ENCODE assay signal across 1 cellular context in the genomic region with DNA sequence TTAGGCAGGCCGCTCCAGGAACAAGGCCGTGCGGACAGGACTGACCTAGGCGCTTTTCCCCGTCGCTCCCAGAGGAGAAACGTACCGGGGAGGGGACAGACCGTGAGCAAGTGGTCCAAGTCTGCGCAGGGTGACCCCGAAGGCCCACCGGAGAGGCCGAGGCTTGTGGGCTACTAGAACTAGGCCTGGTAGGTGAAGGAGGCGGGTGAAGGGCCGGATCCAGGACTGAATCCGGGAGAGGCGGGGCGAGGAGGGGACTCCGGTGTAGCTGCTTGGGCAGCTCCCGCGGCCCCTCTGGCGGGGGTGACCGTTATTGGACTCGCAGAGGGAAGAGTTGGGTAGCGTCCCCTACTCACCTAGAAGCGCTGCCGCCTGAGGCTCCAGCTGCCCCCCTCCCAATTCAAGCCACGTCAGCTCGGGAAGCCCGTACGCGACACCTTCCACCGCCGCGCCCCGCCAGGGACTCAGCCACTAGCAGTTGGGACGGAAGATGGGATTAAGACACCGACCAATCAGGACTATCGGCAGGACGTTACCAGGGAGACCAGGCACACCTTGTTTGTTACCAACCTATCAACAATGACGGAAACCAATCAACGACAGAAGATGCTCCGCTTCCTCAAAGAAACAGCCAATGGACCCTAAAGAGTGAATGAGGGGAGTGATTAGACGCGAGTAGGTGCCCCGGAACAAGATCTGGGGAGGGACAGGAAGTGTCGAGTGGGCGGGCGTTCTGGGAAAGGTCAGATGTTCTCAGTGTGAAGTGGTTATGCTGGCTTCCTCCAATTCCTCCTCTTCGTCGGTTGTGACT.
TF ChIP-seq lines count a peak whose summit lies in the region.

GOLGB1 (minus strand) TSS at position 466 of the 811 bp plus-strand sequence. CDS start 18,770 bp downstream, outside the sequence.

TF ChIP-seq in HepG2, 621 proteins besides CTCF, POLR2A, EP300 and RAD21 (continued from another document and continues in another):
- TF ChIP-seq, protein P1, sequence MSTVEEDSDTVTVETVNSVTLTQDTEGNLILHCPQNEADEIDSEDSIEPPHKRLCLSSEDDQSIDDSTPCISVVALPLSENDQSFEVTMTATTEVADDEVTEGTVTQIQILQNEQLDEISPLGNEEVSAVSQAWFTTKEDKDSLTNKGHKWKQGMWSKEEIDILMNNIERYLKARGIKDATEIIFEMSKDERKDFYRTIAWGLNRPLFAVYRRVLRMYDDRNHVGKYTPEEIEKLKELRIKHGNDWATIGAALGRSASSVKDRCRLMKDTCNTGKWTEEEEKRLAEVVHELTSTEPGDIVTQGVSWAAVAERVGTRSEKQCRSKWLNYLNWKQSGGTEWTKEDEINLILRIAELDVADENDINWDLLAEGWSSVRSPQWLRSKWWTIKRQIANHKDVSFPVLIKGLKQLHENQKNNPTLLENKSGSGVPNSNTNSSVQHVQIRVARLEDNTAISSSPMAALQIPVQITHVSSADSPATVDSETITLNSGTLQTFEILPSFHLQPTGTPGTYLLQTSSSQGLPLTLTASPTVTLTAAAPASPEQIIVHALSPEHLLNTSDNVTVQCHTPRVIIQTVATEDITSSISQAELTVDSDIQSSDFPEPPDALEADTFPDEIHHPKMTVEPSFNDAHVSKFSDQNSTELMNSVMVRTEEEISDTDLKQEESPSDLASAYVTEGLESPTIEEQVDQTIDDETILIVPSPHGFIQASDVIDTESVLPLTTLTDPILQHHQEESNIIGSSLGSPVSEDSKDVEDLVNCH (CRISPR knock-in tag; IDR thresholded peaks at IDR 0.05), result no peak
- TF ChIP-seq, protein P2, sequence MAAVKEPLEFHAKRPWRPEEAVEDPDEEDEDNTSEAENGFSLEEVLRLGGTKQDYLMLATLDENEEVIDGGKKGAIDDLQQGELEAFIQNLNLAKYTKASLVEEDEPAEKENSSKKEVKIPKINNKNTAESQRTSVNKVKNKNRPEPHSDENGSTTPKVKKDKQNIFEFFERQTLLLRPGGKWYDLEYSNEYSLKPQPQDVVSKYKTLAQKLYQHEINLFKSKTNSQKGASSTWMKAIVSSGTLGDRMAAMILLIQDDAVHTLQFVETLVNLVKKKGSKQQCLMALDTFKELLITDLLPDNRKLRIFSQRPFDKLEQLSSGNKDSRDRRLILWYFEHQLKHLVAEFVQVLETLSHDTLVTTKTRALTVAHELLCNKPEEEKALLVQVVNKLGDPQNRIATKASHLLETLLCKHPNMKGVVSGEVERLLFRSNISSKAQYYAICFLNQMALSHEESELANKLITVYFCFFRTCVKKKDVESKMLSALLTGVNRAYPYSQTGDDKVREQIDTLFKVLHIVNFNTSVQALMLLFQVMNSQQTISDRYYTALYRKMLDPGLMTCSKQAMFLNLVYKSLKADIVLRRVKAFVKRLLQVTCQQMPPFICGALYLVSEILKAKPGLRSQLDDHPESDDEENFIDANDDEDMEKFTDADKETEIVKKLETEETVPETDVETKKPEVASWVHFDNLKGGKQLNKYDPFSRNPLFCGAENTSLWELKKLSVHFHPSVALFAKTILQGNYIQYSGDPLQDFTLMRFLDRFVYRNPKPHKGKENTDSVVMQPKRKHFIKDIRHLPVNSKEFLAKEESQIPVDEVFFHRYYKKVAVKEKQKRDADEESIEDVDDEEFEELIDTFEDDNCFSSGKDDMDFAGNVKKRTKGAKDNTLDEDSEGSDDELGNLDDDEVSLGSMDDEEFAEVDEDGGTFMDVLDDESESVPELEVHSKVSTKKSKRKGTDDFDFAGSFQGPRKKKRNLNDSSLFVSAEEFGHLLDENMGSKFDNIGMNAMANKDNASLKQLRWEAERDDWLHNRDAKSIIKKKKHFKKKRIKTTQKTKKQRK (IDR thresholded peaks at IDR 0.05; ENCODE audit: low read length), result peak; percentile 58; the same call in 1 of the 2 replicates
- TF ChIP-seq NFYB (CRISPR knock-in tag; IDR thresholded peaks at IDR 0.05) (peak; percentile 97), THAP11 (CRISPR knock-in tag; IDR thresholded peaks at IDR 0.05) (peak; percentile 93), KMT2B (CRISPR knock-in tag; IDR thresholded peaks at IDR 0.05) (peak; percentile 87), MXD3 (CRISPR knock-in tag; IDR thresholded peaks at IDR 0.05) (no peak), ZNF629 (CRISPR knock-in tag; conservative IDR thresholded peaks at IDR 0.05) (no peak), NFE2L2 (IDR thresholded peaks at IDR 0.05; ENCODE audit: low read length) (no peak), POLR2AphosphoS2 (IDR thresholded peaks at IDR 0.05; ENCODE audit: low read depth, low read length) (peak; percentile 96; the same call in 1 of the 2 replicates), ZFP36 (IDR thresholded peaks at IDR 0.05; ENCODE audit: borderline replicate concordance, low read depth, low read length, partially characterized antibody) (no peak), PRPF4 (IDR thresholded peaks at IDR 0.05; ENCODE audit: low read depth, low read length, poor library complexity, severe bottlenecking) (no peak), HCFC1 (IDR thresholded peaks at IDR 0.05; ENCODE audit: low read depth, low read length) (peak; percentile 55), MAF1 (CRISPR knock-in tag; IDR thresholded peaks at IDR 0.05; ENCODE audit: borderline replicate concordance) (no peak), NR1H2 (CRISPR knock-in tag; IDR thresholded peaks at IDR 0.05; ENCODE audit: borderline replicate concordance, low read depth) (no peak), CHD4 (IDR thresholded peaks at IDR 0.05; ENCODE audit: borderline replicate concordance, low read length) (no peak), ZNF816 (CRISPR knock-in tag; IDR thresholded peaks at IDR 0.05; ENCODE audit: borderline replicate concordance) (no peak), ZNF329 (CRISPR knock-in tag; IDR thresholded peaks at IDR 0.05; ENCODE audit: low read depth) (no peak), MED13 (CRISPR knock-in tag; IDR thresholded peaks at IDR 0.05) (peak; percentile 65; the same call in 1 of the 2 replicates), RELA (CRISPR knock-in tag; IDR thresholded peaks at IDR 0.05) (peak; percentile 58; the same call in 1 of the 2 replicates), JUND (CRISPR knock-in tag; IDR thresholded peaks at IDR 0.05) (no peak), JUNB (CRISPR knock-in tag; IDR thresholded peaks at IDR 0.05; ENCODE audit: borderline replicate concordance) (no peak), KDM3A (CRISPR knock-in tag; IDR thresholded peaks at IDR 0.05; ENCODE audit: low read depth) (peak; percentile 10; the same call in 1 of the 2 replicates), FLYWCH1 (CRISPR knock-in tag; IDR thresholded peaks at IDR 0.05) (no peak), CERS6 (CRISPR knock-in tag; IDR thresholded peaks at IDR 0.05) (no peak), HNRNPUL1 (IDR thresholded peaks at IDR 0.05; ENCODE audit: low read depth, low read length) (no peak), SNAPC5 (CRISPR knock-in tag; IDR thresholded peaks at IDR 0.05; ENCODE audit: borderline replicate concordance) (no peak), CENPX (CRISPR knock-in tag; IDR thresholded peaks at IDR 0.05) (no peak), ZNF121 (CRISPR knock-in tag; IDR thresholded peaks at IDR 0.05) (0 out of 2 replicates have a peak, but pooled peaks have one; percentile 6), KDM6A (CRISPR knock-in tag; IDR thresholded peaks at IDR 0.05; ENCODE audit: low read depth) (0 out of 2 replicates have a peak, but pooled peaks have one; percentile 22), ZNF468 (CRISPR knock-in tag; IDR thresholded peaks at IDR 0.05) (no peak), GTF3A (CRISPR knock-in tag; conservative IDR thresholded peaks at IDR 0.05) (no peak), FOXK1 (CRISPR knock-in tag; IDR thresholded peaks at IDR 0.05; ENCODE audit: borderline replicate concordance, low read depth) (peak; percentile 95; the same call in 1 of the 2 replicates), NFE2L1 (CRISPR knock-in tag; IDR thresholded peaks at IDR 0.05; ENCODE audit: borderline replicate concordance) (no peak), ZNF225 (CRISPR knock-in tag; IDR thresholded peaks at IDR 0.05) (peak; percentile 82; the same call in 1 of the 2 replicates), ATF3 (CRISPR knock-in tag; IDR thresholded peaks at IDR 0.05) (no peak), ZNF543 (CRISPR knock-in tag; IDR thresholded peaks at IDR 0.05) (no peak), TCF12 (IDR thresholded peaks at IDR 0.05) (no peak), TCF12 (CRISPR knock-in tag; IDR thresholded peaks at IDR 0.05) (no peak)
- TF ChIP-seq, protein P3, sequence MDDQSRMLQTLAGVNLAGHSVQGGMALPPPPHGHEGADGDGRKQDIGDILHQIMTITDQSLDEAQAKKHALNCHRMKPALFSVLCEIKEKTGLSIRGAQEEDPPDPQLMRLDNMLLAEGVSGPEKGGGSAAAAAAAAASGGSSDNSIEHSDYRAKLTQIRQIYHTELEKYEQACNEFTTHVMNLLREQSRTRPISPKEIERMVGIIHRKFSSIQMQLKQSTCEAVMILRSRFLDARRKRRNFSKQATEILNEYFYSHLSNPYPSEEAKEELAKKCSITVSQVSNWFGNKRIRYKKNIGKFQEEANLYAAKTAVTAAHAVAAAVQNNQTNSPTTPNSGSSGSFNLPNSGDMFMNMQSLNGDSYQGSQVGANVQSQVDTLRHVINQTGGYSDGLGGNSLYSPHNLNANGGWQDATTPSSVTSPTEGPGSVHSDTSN (CRISPR knock-in tag; IDR thresholded peaks at IDR 0.05; ENCODE audit: borderline replicate concordance), result peak; percentile 61; the same call in 1 of the 2 replicates
- TF ChIP-seq, protein P4, sequence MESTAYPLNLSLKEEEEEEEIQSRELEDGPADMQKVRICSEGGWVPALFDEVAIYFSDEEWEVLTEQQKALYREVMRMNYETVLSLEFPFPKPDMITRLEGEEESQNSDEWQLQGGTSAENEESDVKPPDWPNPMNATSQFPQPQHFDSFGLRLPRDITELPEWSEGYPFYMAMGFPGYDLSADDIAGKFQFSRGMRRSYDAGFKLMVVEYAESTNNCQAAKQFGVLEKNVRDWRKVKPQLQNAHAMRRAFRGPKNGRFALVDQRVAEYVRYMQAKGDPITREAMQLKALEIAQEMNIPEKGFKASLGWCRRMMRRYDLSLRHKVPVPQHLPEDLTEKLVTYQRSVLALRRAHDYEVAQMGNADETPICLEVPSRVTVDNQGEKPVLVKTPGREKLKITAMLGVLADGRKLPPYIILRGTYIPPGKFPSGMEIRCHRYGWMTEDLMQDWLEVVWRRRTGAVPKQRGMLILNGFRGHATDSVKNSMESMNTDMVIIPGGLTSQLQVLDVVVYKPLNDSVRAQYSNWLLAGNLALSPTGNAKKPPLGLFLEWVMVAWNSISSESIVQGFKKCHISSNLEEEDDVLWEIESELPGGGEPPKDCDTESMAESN (CRISPR knock-in tag; conservative IDR thresholded peaks at IDR 0.05), result peak; percentile 70
- TF ChIP-seq, protein P5, sequence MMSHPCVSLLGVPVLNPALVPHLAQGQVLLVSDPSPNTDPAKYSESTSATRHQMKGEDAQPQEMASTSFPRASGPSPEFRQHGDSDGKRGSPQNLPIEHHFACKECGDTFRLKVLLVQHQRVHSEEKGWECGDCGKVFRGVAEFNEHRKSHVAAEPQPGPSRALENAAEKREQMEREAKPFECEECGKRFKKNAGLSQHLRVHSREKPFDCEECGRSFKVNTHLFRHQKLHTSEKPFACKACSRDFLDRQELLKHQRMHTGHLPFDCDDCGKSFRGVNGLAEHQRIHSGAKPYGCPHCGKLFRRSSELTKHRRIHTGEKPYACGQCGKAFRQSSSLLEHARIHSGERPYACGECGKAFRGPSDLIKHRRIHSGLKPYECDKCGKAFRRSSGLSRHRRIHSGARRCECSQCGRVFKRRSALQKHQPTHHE (CRISPR knock-in tag; IDR thresholded peaks at IDR 0.05; ENCODE audit: borderline replicate concordance), result no peak; the same call in 1 of the 2 replicates
- TF ChIP-seq, protein P6, sequence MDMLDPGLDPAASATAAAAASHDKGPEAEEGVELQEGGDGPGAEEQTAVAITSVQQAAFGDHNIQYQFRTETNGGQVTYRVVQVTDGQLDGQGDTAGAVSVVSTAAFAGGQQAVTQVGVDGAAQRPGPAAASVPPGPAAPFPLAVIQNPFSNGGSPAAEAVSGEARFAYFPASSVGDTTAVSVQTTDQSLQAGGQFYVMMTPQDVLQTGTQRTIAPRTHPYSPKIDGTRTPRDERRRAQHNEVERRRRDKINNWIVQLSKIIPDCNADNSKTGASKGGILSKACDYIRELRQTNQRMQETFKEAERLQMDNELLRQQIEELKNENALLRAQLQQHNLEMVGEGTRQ (IDR thresholded peaks at IDR 0.05; ENCODE audit: low read depth, low read length), result no peak
- TF ChIP-seq, protein P6 (CRISPR knock-in tag; IDR thresholded peaks at IDR 0.05; ENCODE audit: borderline replicate concordance), result no peak
